In genomic region chr21:42056996-42057689, GRCh38 we compare ENCODE assay signal across 11 cellular contexts. TPM values are rescaled to one million over a fixed set of nuclear protein-coding genes. Genes with fewer than 3 reads are reported as not detected.
DNase-seq lines count a peak whose midpoint lies in the region; ATAC-seq, FAIRE-seq and TF ChIP-seq lines count a peak whose summit lies in the region.
"Had no signal": no experiment of that assay in that cellular context is flagged by ENCODE, and none has a peak within 500 bp of the region (broad histone marks: within the 10 kb centered on the region; RNA-seq: fewer than 3 reads in every experiment).

No MANE protein-coding gene starts in this region.

- no peaks in the 10 kb centered on the region for H3K27me3 ChIP-seq in CD4-positive, CD25-positive, alpha-beta regulatory T cell (ENCODE audit: control insufficient read depth, insufficient read depth, low read length)
- no peaks in the 10 kb centered on the region for H3K27me3 ChIP-seq in mammary epithelial cell (ENCODE audit: insufficient read depth, low read length)

- no peaks in the 10 kb centered on the region for H3K9me3 Mint-ChIP-seq in CD4-positive, CD25-positive, alpha-beta regulatory T cell
- no peaks in the 10 kb centered on the region for H3K9me3 Mint-ChIP-seq in activated T-helper 1 cell treated with anti-CD3 and anti-CD28 coated beads, Interleukin-12 subunit alpha, Interleukin-12 subunit beta, Interleukin-2, Interleukin-4 antibody, amounts not matched to agents 30 ng/mL and 10 ng/mL and 1 ng/mL, durations not matched to agents 14 hours and 24 hours and 36 hours
- H3K9me3 Mint-ChIP-seq: activated CD4-positive, alpha-beta memory T cell treated with anti-CD3 and anti-CD28 coated beads for 36 hours had no signal

- no peaks in the 10 kb centered on the region for H4K20me1 ChIP-seq in mammary epithelial cell (ENCODE audit: insufficient read depth, low read length)

- H3K36me3 ChIP-seq in CD4-positive, CD25-positive, alpha-beta regulatory T cell (ENCODE audit: control insufficient read depth, insufficient read depth, low read length), result no peaks in the 10 kb centered on the region
- no peaks in the 10 kb centered on the region for H3K36me3 ChIP-seq in mammary epithelial cell (ENCODE audit: insufficient read depth, low read length)
- H3K36me3 ChIP-seq: heart right ventricle had no signal

- H3K4me2 ChIP-seq in mammary epithelial cell (ENCODE audit: insufficient read depth, low read depth, low read length), result peak overlapping the region; percentile 49

- no TSS peak for BruUV-seq in mammary epithelial cell (replicated peaks; lab: Mats Ljungman, UMichigan)

- CTCF ChIA-PET in mammary epithelial cell (lab: Charles Lee; ENCODE audit: low non-redundant PET), result no interaction called here

- H3K4me1 Mint-ChIP-seq in CD4-positive, CD25-positive, alpha-beta regulatory T cell, result peaks cover 5 to 50% (median 11%) of the 10 kb centered on the region in 4 donors
- peaks cover 15% of the 10 kb centered on the region for H3K4me1 Mint-ChIP-seq in activated T-helper 1 cell treated with anti-CD3 and anti-CD28 coated beads, Interleukin-12 subunit alpha, Interleukin-12 subunit beta, Interleukin-2, Interleukin-4 antibody, amounts not matched to agents 30 ng/mL and 10 ng/mL and 1 ng/mL, durations not matched to agents 14 hours and 24 hours and 36 hours (ENCODE audit: low read depth)

- H3K9me3 ChIP-seq in CD4-positive, CD25-positive, alpha-beta regulatory T cell (ENCODE audit: control insufficient read depth in 2 of 2, low read length in 2 of 2), result no peaks in the 10 kb centered on the region
- no peaks in the 10 kb centered on the region for H3K9me3 ChIP-seq in mammary epithelial cell (replicated peaks; ENCODE audit: insufficient read depth, low read length)
- H3K9me3 ChIP-seq: heart right ventricle had no signal

- no peak for FAIRE-seq in D721Med (lab: Jason Lieb, UNC)

- TF ChIP-seq CTCF in mammary epithelial cell (conservative IDR thresholded peaks at IDR 0.05 in 1 of 2, IDR thresholded peaks at IDR 0.05 in 1 of 2; ENCODE audit: extremely low read depth in 1 of 2, insufficient read depth in 1 of 2, low read depth in 1 of 2, low read length in 2 of 2), result no peak
- no peak for TF ChIP-seq CTCF in D721Med (IDR thresholded peaks at IDR 0.05; ENCODE audit: insufficient read depth, missing control alignments)

- no peak for DNase-seq in CD4-positive, CD25-positive, alpha-beta regulatory T cell
- peak; percentile 35 for DNase-seq in NCI-H128 (lab: John Stamatoyannopoulos, UW; ENCODE audit: unreplicated experiment)
- peak; percentile 71 for DNase-seq in mammary epithelial cell
- peak; percentile 77 for DNase-seq in mucosa of gallbladder (ENCODE audit: low spot score)
- no peak for DNase-seq in activated T-helper 1 cell treated with anti-CD3 and anti-CD28 coated beads, Interleukin-12 subunit alpha, Interleukin-12 subunit beta, Interleukin-2, Interleukin-4 antibody, amounts not matched to agents 30 ng/mL and 10 ng/mL and 1 ng/mL, durations not matched to agents 14 hours and 24 hours and 36 hours (ENCODE audit: low spot score)
- DNase-seq in D721Med (ENCODE audit: insufficient read length, low spot score), result no peak
- no peak for DNase-seq in GF-D8 (lab: John Stamatoyannopoulos, UW)
- DNase-seq: activated CD4-positive, alpha-beta memory T cell treated with anti-CD3 and anti-CD28 coated beads for 36 hours; GDM1; heart right ventricle had no signal

- 18% methylated on average over 16 of the region's 17 CpGs for WGBS in mammary epithelial cell (ENCODE audit: low coverage, missing lambda C conversion rate)

- no peak overlapping the region for H3K27ac ChIP-seq in CD4-positive, CD25-positive, alpha-beta regulatory T cell (ENCODE audit: insufficient read depth, low read length, poor library complexity, severe bottlenecking)
- no peak overlapping the region for H3K27ac ChIP-seq in mammary epithelial cell (ENCODE audit: insufficient read depth, low read depth, low read length)

- dilution Hi-C loops in mammary epithelial cell (cut with HindIII; ENCODE audit: low sequenced_read_pairs), result no loop called here

- no peak overlapping the region for H3K9ac ChIP-seq in mammary epithelial cell (ENCODE audit: insufficient read depth, low read length)

- in situ Hi-C loops in mammary epithelial cell (cut with MboI; ENCODE audit: low sequenced_read_pairs in 2 of 2), result no loop called here

- H2AFZ ChIP-seq in mammary epithelial cell (ENCODE audit: low read depth, low read length), result peak overlapping the region; percentile 31

- H3K4me1 ChIP-seq in CD4-positive, CD25-positive, alpha-beta regulatory T cell (ENCODE audit: control insufficient read depth, insufficient read depth, low read length, poor library complexity, severe bottlenecking), result peaks cover 18% of the 10 kb centered on the region
- H3K4me1 ChIP-seq in mammary epithelial cell (ENCODE audit: insufficient read depth, low read length), result peaks cover 14% of the 10 kb centered on the region

- peak overlapping the region in 1 of 4 donors; percentile 52 for H3K4me3 Mint-ChIP-seq in CD4-positive, CD25-positive, alpha-beta regulatory T cell
- no peak overlapping the region for H3K4me3 Mint-ChIP-seq in activated T-helper 1 cell treated with anti-CD3 and anti-CD28 coated beads, Interleukin-12 subunit alpha, Interleukin-12 subunit beta, Interleukin-2, Interleukin-4 antibody, amounts not matched to agents 30 ng/mL and 10 ng/mL and 1 ng/mL, durations not matched to agents 14 hours and 24 hours and 36 hours
- H3K4me3 Mint-ChIP-seq: activated CD4-positive, alpha-beta memory T cell treated with anti-CD3 and anti-CD28 coated beads for 36 hours had no signal

- no peak for ATAC-seq in CD4-positive, CD25-positive, alpha-beta regulatory T cell (ENCODE audit: low read depth in 2 of 2)
- no peak for ATAC-seq in HG02678 (IDR thresholded peaks at IDR 0.05; ENCODE audit: unreplicated experiment)

- no peaks in the 10 kb centered on the region for H3K79me2 ChIP-seq in mammary epithelial cell (ENCODE audit: insufficient read depth, low read length)

- peaks cover 9% of the 10 kb centered on the region for H3K27me3 Mint-ChIP-seq in CD4-positive, CD25-positive, alpha-beta regulatory T cell
- H3K27me3 Mint-ChIP-seq in activated T-helper 1 cell treated with anti-CD3 and anti-CD28 coated beads, Interleukin-12 subunit alpha, Interleukin-12 subunit beta, Interleukin-2, Interleukin-4 antibody, amounts not matched to agents 30 ng/mL and 10 ng/mL and 1 ng/mL, durations not matched to agents 14 hours and 24 hours and 36 hours (ENCODE audit: insufficient read depth), result peaks cover 16% of the 10 kb centered on the region
- H3K27me3 Mint-ChIP-seq: activated CD4-positive, alpha-beta memory T cell treated with anti-CD3 and anti-CD28 coated beads for 36 hours had no signal

- intact Hi-C loops in mammary epithelial cell (cut with micrococcal nuclease), result no loop called here
- intact Hi-C loops in activated T-helper 1 cell treated with anti-CD3 and anti-CD28 coated beads, Interleukin-12 subunit alpha, Interleukin-12 subunit beta, Interleukin-2, Interleukin-4 antibody, amounts not matched to agents 30 ng/mL and 10 ng/mL and 1 ng/mL, durations not matched to agents 14 hours and 24 hours and 36 hours (cut with micrococcal nuclease), result no loop called here

- H3K4me3 ChIP-seq in CD4-positive, CD25-positive, alpha-beta regulatory T cell (ENCODE audit: low read depth, low read length), result no peak overlapping the region
- no peak overlapping the region for H3K4me3 ChIP-seq in mammary epithelial cell (replicated peaks in 1 of 3; ENCODE audit: insufficient read depth in 1 of 3, low read depth in 2 of 3, low read length in 3 of 3)
- H3K4me3 ChIP-seq: heart right ventricle had no signal

- H3K27ac Mint-ChIP-seq in CD4-positive, CD25-positive, alpha-beta regulatory T cell, result peak overlapping the region in 2 of 3 donors; percentile 78 to 83
- H3K27ac Mint-ChIP-seq in activated T-helper 1 cell treated with anti-CD3 and anti-CD28 coated beads, Interleukin-12 subunit alpha, Interleukin-12 subunit beta, Interleukin-2, Interleukin-4 antibody, amounts not matched to agents 30 ng/mL and 10 ng/mL and 1 ng/mL, durations not matched to agents 14 hours and 24 hours and 36 hours, result no peak overlapping the region
- H3K27ac Mint-ChIP-seq: activated CD4-positive, alpha-beta memory T cell treated with anti-CD3 and anti-CD28 coated beads for 36 hours had no signal

- peaks cover 3% of the 10 kb centered on the region for H3K36me3 Mint-ChIP-seq in CD4-positive, CD25-positive, alpha-beta regulatory T cell
- H3K36me3 Mint-ChIP-seq in activated T-helper 1 cell treated with anti-CD3 and anti-CD28 coated beads, Interleukin-12 subunit alpha, Interleukin-12 subunit beta, Interleukin-2, Interleukin-4 antibody, amounts not matched to agents 30 ng/mL and 10 ng/mL and 1 ng/mL, durations not matched to agents 14 hours and 24 hours and 36 hours (ENCODE audit: low read depth), result no peaks in the 10 kb centered on the region
- H3K36me3 Mint-ChIP-seq: activated CD4-positive, alpha-beta memory T cell treated with anti-CD3 and anti-CD28 coated beads for 36 hours had no signal

RNA-seq across cellular contexts. Expression of gene UMODL1, which starts 14.0 kb away (rescaled TPM):
- 0.35 TPM for total RNA-seq in CD4-positive, CD25-positive, alpha-beta regulatory T cell
- polyA plus RNA-seq in CD4-positive, CD25-positive, alpha-beta regulatory T cell, result under 1 TPM in 3 of 4 donors, not detected in 1; 0.05 to 0.10 (median 0.05) TPM
- total RNA-seq in mammary epithelial cell, result under 1 TPM in 1 of 2 donors, not detected in 1; under 0.01 TPM
- not detected for polyA plus RNA-seq in mammary epithelial cell
- polyA minus RNA-seq in mammary epithelial cell, result not detected
- total RNA-seq in mucosa of gallbladder, result not detected
- not detected in 2 replicates for total RNA-seq in activated T-helper 1 cell treated with anti-CD3 and anti-CD28 coated beads, Interleukin-12 subunit alpha, Interleukin-12 subunit beta, Interleukin-2, Interleukin-4 antibody, amounts not matched to agents 30 ng/mL and 10 ng/mL and 1 ng/mL, durations not matched to agents 14 hours and 24 hours and 36 hours
- total RNA-seq: activated CD4-positive, alpha-beta memory T cell treated with anti-CD3 and anti-CD28 coated beads for 36 hours had no signal
- polyA plus RNA-seq: heart right ventricle had no signal

RNA-seq across cellular contexts. Expression of gene ZBTB21, which starts 47.0 kb away (rescaled TPM):
- 107 TPM for total RNA-seq in CD4-positive, CD25-positive, alpha-beta regulatory T cell
- polyA plus RNA-seq in CD4-positive, CD25-positive, alpha-beta regulatory T cell, result 1 to 10 TPM; 2.4 to 8.0 (median 5.2) TPM
- total RNA-seq in mammary epithelial cell (10 to 100 TPM; 16.3 to 22.4 TPM), mucosa of gallbladder (22.8 TPM)
- 6.7 TPM for polyA plus RNA-seq in mammary epithelial cell
- 11.0 TPM for polyA minus RNA-seq in mammary epithelial cell
- total RNA-seq in activated T-helper 1 cell treated with anti-CD3 and anti-CD28 coated beads, Interleukin-12 subunit alpha, Interleukin-12 subunit beta, Interleukin-2, Interleukin-4 antibody, amounts not matched to agents 30 ng/mL and 10 ng/mL and 1 ng/mL, durations not matched to agents 14 hours and 24 hours and 36 hours, result 31.8 and 33.8 TPM in 2 replicates

Comparison
In these comparisons a context has a peak if more than half of its experiments do, and no peak if none do; other contexts are left out.
1. DNase-seq: peak in NCI-H128 (single experiment), mammary epithelial cell (single experiment) and mucosa of gallbladder (single experiment); none in CD4-positive, CD25-positive, alpha-beta regulatory T cell (0 of 3), activated T-helper 1 cell treated with anti-CD3 and anti-CD28 coated beads, Interleukin-12 subunit alpha, Interleukin-12 subunit beta, Interleukin-2, Interleukin-4 antibody, amounts not matched to agents 30 ng/mL and 10 ng/mL and 1 ng/mL, durations not matched to agents 14 hours and 24 hours and 36 hours (single experiment), D721Med (single experiment) and GF-D8 (single experiment).